In the genomic region with DNA sequence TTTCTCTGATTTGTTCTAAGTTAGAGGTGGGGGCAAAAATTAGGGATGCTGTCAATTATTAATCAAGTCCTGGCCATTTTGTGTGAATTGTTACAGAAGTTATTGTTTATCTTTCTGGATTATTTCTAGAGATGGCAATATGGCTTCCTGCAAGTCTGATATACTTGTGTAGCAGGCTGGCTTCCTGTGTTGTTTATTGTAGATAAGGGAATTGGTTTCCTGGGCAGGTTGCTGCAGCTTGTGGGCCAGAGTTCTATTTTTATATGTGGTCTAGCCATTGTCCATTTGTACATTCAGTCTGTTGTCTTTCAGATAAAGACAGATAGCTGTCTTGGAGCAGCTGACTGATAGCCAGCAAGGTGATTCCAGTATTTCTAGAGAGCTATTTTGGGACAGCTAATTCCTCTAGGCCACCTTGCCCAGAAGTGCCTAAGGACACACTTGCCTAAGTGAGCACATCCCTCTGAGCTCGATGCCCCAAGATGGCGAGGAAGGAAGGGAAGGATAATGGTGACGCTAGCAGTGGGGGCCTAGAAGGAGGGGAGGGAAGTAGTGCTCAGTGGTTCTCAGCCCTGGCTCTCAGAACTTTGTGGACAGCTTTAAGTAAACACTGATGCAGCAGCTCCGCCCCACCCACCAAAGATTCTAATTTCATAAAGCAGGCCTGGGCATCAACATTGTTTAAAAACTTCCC, we compare ENCODE assay signal across 19 cellular contexts. TPM values are rescaled to one million over a fixed set of nuclear protein-coding genes. Genes with fewer than 3 reads are reported as not detected.
DNase-seq lines count a peak whose midpoint lies in the region; ATAC-seq and TF ChIP-seq lines count a peak whose summit lies in the region.
"Had no signal": no experiment of that assay in that cellular context is flagged by ENCODE, and none has a peak within 500 bp of the region (broad histone marks: within the 10 kb centered on the region; RNA-seq: fewer than 3 reads in every experiment).

No MANE protein-coding gene starts in this region.

- no peak for DNase-seq in activated CD8-positive, alpha-beta memory T cell treated with anti-CD3 and anti-CD28 coated beads, Interleukin-2, amount 10 ng/mL, durations not matched to agents 7 days and 5 days
- no peak for DNase-seq in activated CD8-positive, alpha-beta memory T cell treated with anti-CD3 and anti-CD28 coated beads, Interleukin-2, amount 50 U/mL, for 4 hours
- DNase-seq in UCSD-AML1 (lab: John Stamatoyannopoulos, UW; ENCODE audit: unreplicated experiment) (peak; percentile 51), cardiac muscle cell (ENCODE audit: low read depth in 1 of 2, low spot score in 1 of 2) (no peak), DMS53 treated with DMSO at 0.1 percent for 48 hours (lab: John Stamatoyannopoulos, UW; ENCODE audit: unreplicated experiment) (no peak)
- DNase-seq in stimulated activated effector memory CD8-positive, alpha-beta T cell treated with anti-CD3 and anti-CD28 coated beads, Interleukin-12 subunit alpha, Interleukin-12 subunit beta, amount 100 ng/mL, for 72 hours (ENCODE audit: low spot score in 2 of 2): no peak
- DNase-seq: 8988T, amygdala, colonic mucosa, HCEC 1CT, lower lobe of right lung, MV-4-11, NCI-H2171 treated with DMSO at 0.1 percent for 48 hours, SK-N-SH had no signal

- peaks cover 16% of the 10 kb centered on the region for H3K4me1 Mint-ChIP-seq in activated CD8-positive, alpha-beta memory T cell treated with anti-CD3 and anti-CD28 coated beads, Interleukin-2, amount 10 ng/mL, durations not matched to agents 7 days and 5 days
- peaks cover 12% of the 10 kb centered on the region for H3K4me1 Mint-ChIP-seq in stimulated activated effector memory CD8-positive, alpha-beta T cell treated with anti-CD3 and anti-CD28 coated beads, Interleukin-12 subunit alpha, Interleukin-12 subunit beta, amount 100 ng/mL, for 72 hours

- CTCF ChIA-PET in activated CD8-positive, alpha-beta memory T cell treated with anti-CD3 and anti-CD28 coated beads, Interleukin-2, amount 10 ng/mL, durations not matched to agents 7 days and 5 days (lab: Charles Lee): interaction anchor here (0.9 to 3.7 kb wide), 11 partner anchors 10 to 863 kb away, joined by 3 to 50 read pairs (median 4); a partner anchor contains a TSS

- no peak overlapping the region for H3K4me3 ChIP-seq in cardiac muscle cell
- H3K4me3 ChIP-seq: colonic mucosa, lower lobe of right lung, smooth muscle cell had no signal

- H3K36me3 Mint-ChIP-seq in activated CD8-positive, alpha-beta memory T cell treated with anti-CD3 and anti-CD28 coated beads, Interleukin-2, amount 10 ng/mL, durations not matched to agents 7 days and 5 days: no peaks in the 10 kb centered on the region
- H3K36me3 Mint-ChIP-seq in stimulated activated effector memory CD8-positive, alpha-beta T cell treated with anti-CD3 and anti-CD28 coated beads, Interleukin-12 subunit alpha, Interleukin-12 subunit beta, amount 100 ng/mL, for 72 hours: no peaks in the 10 kb centered on the region

- peaks cover 25% of the 10 kb centered on the region for H3K4me1 ChIP-seq in cardiac muscle cell (ENCODE audit: low read depth)
- H3K4me1 ChIP-seq: colonic mucosa had no signal

- TF ChIP-seq CTCF in cardiac muscle cell (IDR thresholded peaks at IDR 0.05; ENCODE audit: low read depth, low read length): no peak

- H3K9me3 ChIP-seq in cardiac muscle cell (ENCODE audit: low read depth): no peaks in the 10 kb centered on the region
- H3K9me3 ChIP-seq: Caco-2, colonic mucosa, lower lobe of right lung, neutrophil, SK-N-SH had no signal

- H3K9me3 Mint-ChIP-seq in activated CD8-positive, alpha-beta memory T cell treated with anti-CD3 and anti-CD28 coated beads, Interleukin-2, amount 10 ng/mL, durations not matched to agents 7 days and 5 days (ENCODE audit: low read depth): no peaks in the 10 kb centered on the region
- no peaks in the 10 kb centered on the region for H3K9me3 Mint-ChIP-seq in stimulated activated effector memory CD8-positive, alpha-beta T cell treated with anti-CD3 and anti-CD28 coated beads, Interleukin-12 subunit alpha, Interleukin-12 subunit beta, amount 100 ng/mL, for 72 hours

- peak overlapping the region; percentile 8 for H3K27ac Mint-ChIP-seq in activated CD8-positive, alpha-beta memory T cell treated with anti-CD3 and anti-CD28 coated beads, Interleukin-2, amount 10 ng/mL, durations not matched to agents 7 days and 5 days
- H3K27ac Mint-ChIP-seq in stimulated activated effector memory CD8-positive, alpha-beta T cell treated with anti-CD3 and anti-CD28 coated beads, Interleukin-12 subunit alpha, Interleukin-12 subunit beta, amount 100 ng/mL, for 72 hours: no peak overlapping the region

- H3K27me3 Mint-ChIP-seq in activated CD8-positive, alpha-beta memory T cell treated with anti-CD3 and anti-CD28 coated beads, Interleukin-2, amount 10 ng/mL, durations not matched to agents 7 days and 5 days: peaks cover 5% of the 10 kb centered on the region

- no peaks in the 10 kb centered on the region for H3K36me3 ChIP-seq in cardiac muscle cell
- H3K36me3 ChIP-seq: colonic mucosa, lower lobe of right lung, neutrophil had no signal

- no peak overlapping the region for H3K4me3 Mint-ChIP-seq in activated CD8-positive, alpha-beta memory T cell treated with anti-CD3 and anti-CD28 coated beads, Interleukin-2, amount 10 ng/mL, durations not matched to agents 7 days and 5 days
- H3K4me3 Mint-ChIP-seq in stimulated activated effector memory CD8-positive, alpha-beta T cell treated with anti-CD3 and anti-CD28 coated beads, Interleukin-12 subunit alpha, Interleukin-12 subunit beta, amount 100 ng/mL, for 72 hours: no peak overlapping the region

- H3K27me3 ChIP-seq in cardiac muscle cell: no peaks in the 10 kb centered on the region
- H3K27me3 ChIP-seq: colonic mucosa, neutrophil had no signal

- H3K27ac ChIP-seq in cardiac muscle cell: peak overlapping the region; percentile 71
- H3K27ac ChIP-seq: colonic mucosa, lower lobe of right lung, neutrophil had no signal

- no peak for ATAC-seq in activated CD8-positive, alpha-beta memory T cell treated with anti-CD3 and anti-CD28 coated beads, Interleukin-2, amount 10 ng/mL, durations not matched to agents 7 days and 5 days
- peak; percentile 15 for ATAC-seq in stimulated activated effector memory CD8-positive, alpha-beta T cell treated with anti-CD3 and anti-CD28 coated beads, Interleukin-12 subunit alpha, Interleukin-12 subunit beta, amount 100 ng/mL, for 72 hours
- ATAC-seq in GM21367 (IDR thresholded peaks at IDR 0.05; ENCODE audit: unreplicated experiment) (no peak), GM21526 (IDR thresholded peaks at IDR 0.05; ENCODE audit: low FRiP score, unreplicated experiment) (no peak)

RNA-seq across cellular contexts. Expression of a gene that starts 25.5 kb away (rescaled TPM):
- total RNA-seq in activated CD8-positive, alpha-beta memory T cell treated with anti-CD3 and anti-CD28 coated beads, Interleukin-2, amount 10 ng/mL, durations not matched to agents 7 days and 5 days: not detected
- 0.27 and 0.32 TPM in 2 replicates for total RNA-seq in cardiac muscle cell
- 0.56 TPM in 1 of 2 replicates, not detected in the other for polyA plus RNA-seq in cardiac muscle cell
- total RNA-seq: Caco-2, smooth muscle cell had no signal
- polyA plus RNA-seq: smooth muscle cell had no signal

RNA-seq across cellular contexts. Expression of a gene that starts 31.7 kb away (rescaled TPM):
- not detected for total RNA-seq in activated CD8-positive, alpha-beta memory T cell treated with anti-CD3 and anti-CD28 coated beads, Interleukin-2, amount 10 ng/mL, durations not matched to agents 7 days and 5 days
- 7.7 and 8.4 TPM in 2 replicates for total RNA-seq in cardiac muscle cell
- 4.3 and 6.8 TPM in 2 replicates for polyA plus RNA-seq in cardiac muscle cell
- total RNA-seq: Caco-2 had no signal
- polyA plus RNA-seq: SK-N-SH had no signal
